ENCODE assay signal across 16 cellular contexts in genomic region chr7:69438584-69438983, GRCh38.
"Had no signal": no experiment of that assay in that cellular context is flagged by ENCODE, and none has a peak within 500 bp of the region (broad histone marks: within the 10 kb centered on the region; RNA-seq: fewer than 3 reads in every experiment).

No MANE protein-coding gene starts in this region.

- H3K27me3 ChIP-seq: heart left ventricle, right lobe of liver had no signal

- H3K36me3 ChIP-seq: heart left ventricle, right lobe of liver had no signal

- ATAC-seq: left lobe of liver, right lobe of liver, SK-N-SH treated with all-trans-retinoic acid at 6 μM for 48 hours, WTC11 had no signal

- H3K36me3 Mint-ChIP-seq: WTC11 had no signal

- DNase-seq: activated CD4-positive, alpha-beta T cell treated with anti-CD3 and anti-CD28 coated beads, Interleukin-2, amount 10 ng/mL, durations not matched to agents 7 days and 5 days; activated CD8-positive, alpha-beta memory T cell treated with anti-CD3 and anti-CD28 coated beads for 24 hours; activated naive CD4-positive, alpha-beta T cell treated with anti-CD3 and anti-CD28 coated beads, Interleukin-2, amount 50 U/mL, for 16 hours; dermis blood vessel endothelial cell; endodermal cell; erythroblast; foreskin melanocyte; heart left ventricle; mesendoderm; right lobe of liver; stimulated activated naive CD4-positive, alpha-beta T cell treated with Interleukin-2 at 50 U/mL for 16 hours had no signal

- H3K27ac ChIP-seq: heart left ventricle, right lobe of liver had no signal

- H3K4me3 ChIP-seq: heart left ventricle, right lobe of liver had no signal

- H3K4me1 ChIP-seq: right lobe of liver had no signal

- H3K27me3 Mint-ChIP-seq: activated CD4-positive, alpha-beta T cell treated with anti-CD3 and anti-CD28 coated beads, Interleukin-2, amount 10 ng/mL, durations not matched to agents 7 days and 5 days had no signal

- H3K4me1 Mint-ChIP-seq: activated CD4-positive, alpha-beta T cell treated with anti-CD3 and anti-CD28 coated beads, Interleukin-2, amount 10 ng/mL, durations not matched to agents 7 days and 5 days had no signal

- H3K27ac Mint-ChIP-seq: activated CD4-positive, alpha-beta T cell treated with anti-CD3 and anti-CD28 coated beads, Interleukin-2, amount 10 ng/mL, durations not matched to agents 7 days and 5 days; activated T-helper 2 cell treated with anti-CD3 and anti-CD28 coated beads, Interferon-gamma antibody, Interleukin-2, Interleukin-4, amounts not matched to agents 10 μg/mL and 5 μg/mL and 100 μg/mL, durations not matched to agents 14 hours and 24 hours and 36 hours; endodermal cell; progenitor cell of endocrine pancreas; WTC11 had no signal

- H3K4me3 Mint-ChIP-seq: activated CD4-positive, alpha-beta T cell treated with anti-CD3 and anti-CD28 coated beads, Interleukin-2, amount 10 ng/mL, durations not matched to agents 7 days and 5 days; endodermal cell; WTC11 had no signal

- H3K9me3 ChIP-seq: heart left ventricle, right lobe of liver had no signal
